8 cellular contexts compared by ENCODE assay signal in the genomic region with DNA sequence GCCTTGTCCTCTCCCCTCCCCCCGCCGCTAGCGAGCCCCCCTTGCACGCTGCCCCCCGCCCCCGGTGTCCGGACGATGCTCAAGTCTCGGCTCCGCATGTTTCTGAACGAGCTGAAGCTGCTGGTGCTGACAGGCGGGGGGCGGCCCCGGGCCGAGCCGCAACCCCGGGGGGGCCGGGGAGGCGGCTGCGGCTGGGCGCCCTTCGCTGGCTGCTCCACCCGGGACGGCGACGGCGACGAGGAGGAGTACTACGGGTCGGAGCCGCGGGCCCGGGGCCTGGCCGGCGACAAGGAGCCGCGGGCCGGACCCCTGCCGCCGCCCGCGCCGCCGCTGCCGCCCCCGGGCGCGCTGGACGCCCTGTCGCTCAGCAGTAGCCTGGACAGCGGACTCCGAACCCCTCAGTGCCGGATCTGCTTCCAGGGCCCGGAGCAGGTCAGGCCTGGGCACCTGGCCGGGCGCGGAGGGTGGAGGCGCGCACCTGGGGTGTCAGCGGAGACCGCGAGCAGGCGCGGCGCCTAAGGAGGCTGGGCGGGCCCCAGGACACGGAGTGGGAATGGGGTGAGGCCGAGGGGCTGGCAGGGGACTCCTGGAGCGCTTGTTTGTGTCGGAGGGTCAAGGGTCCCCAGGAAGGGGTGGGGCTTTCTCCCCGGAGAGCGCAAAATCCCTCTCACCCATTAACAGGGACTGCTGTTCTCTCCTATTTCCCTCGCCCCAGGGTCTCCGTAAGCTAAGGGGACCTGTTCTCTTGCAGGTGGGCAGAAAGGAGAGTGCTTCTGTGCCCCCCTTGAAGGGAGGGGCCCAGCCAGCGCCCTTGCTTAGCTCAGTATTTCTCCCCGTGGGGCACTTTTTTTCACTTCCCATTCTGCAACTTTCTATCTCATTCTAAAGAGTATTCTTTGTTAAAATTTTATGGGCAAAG. TPM values are rescaled to one million over a fixed set of nuclear protein-coding genes. Genes with fewer than 3 reads are reported as not detected.
DNase-seq lines count a peak whose midpoint lies in the region; ATAC-seq and TF ChIP-seq lines count a peak whose summit lies in the region.

No MANE protein-coding gene starts in this region.

- no peaks in the 10 kb centered on the region for H3K9me3 ChIP-seq in spleen

- no peak for TF ChIP-seq POLR2A in spleen (IDR thresholded peaks at IDR 0.05)

- WGBS in spleen, 5 donors = 0 to 3% (median 1%) methylated on average over 16 to 76 of the region's 76 CpGs

- DNase-seq in ELR (ENCODE audit: low read depth) (peak; percentile 20), NAMALWA (ENCODE audit: low spot score) (peak; percentile 57), spleen (peak; percentile 91), NCI-H2029 (lab: John Stamatoyannopoulos, UW) (no peak), omental fat pad (ENCODE audit: low spot score) (no peak)
- DNase-seq in activated naive CD4-positive, alpha-beta T cell treated with anti-CD3 and anti-CD28 coated beads, Interleukin-2, amount 50 U/mL, for 72 hours (ENCODE audit: low spot score in 2 of 2) = peak in 1 of 2 donors; percentile 46

- H3K4me3 ChIP-seq in iPS-11a (ENCODE audit: low read depth, low read length) (peak overlapping the region; percentile 36), spleen (peak overlapping the region; percentile 58 to 95 (median 70))

- H3K9me3 Mint-ChIP-seq in activated naive CD4-positive, alpha-beta T cell treated with anti-CD3 and anti-CD28 coated beads, Interleukin-2, amount 50 U/mL, for 72 hours = no peaks in the 10 kb centered on the region

- H3K4me1 ChIP-seq in spleen = peaks cover 25 to 75% (median 51%) of the 10 kb centered on the region in 6 donors

- H3K27me3 ChIP-seq in spleen (replicated peaks in 1 of 7) = peaks cover 0 to 10% (median 0%) of the 10 kb centered on the region in 7 donors

- H3K36me3 ChIP-seq in spleen = peaks cover 0 to 26% (median 20%) of the 10 kb centered on the region in 6 donors

- no peak for TF ChIP-seq CTCF in spleen (IDR thresholded peaks at IDR 0.05 in 8 of 11, conservative IDR thresholded peaks at IDR 0.05 in 3 of 11)
- no peak for TF ChIP-seq CTCF in omental fat pad (IDR thresholded peaks at IDR 0.05)

- intact Hi-C loops in spleen (cut with DNase I; ENCODE audit: low total_unique reads) = no loop called here

- H3K27ac ChIP-seq in spleen = peak overlapping the region; percentile 65 to 95 (median 83)

- ATAC-seq in activated naive CD4-positive, alpha-beta T cell treated with anti-CD3 and anti-CD28 coated beads, Interleukin-2, amount 50 U/mL, for 72 hours = no peak
- ATAC-seq in HG02884 (IDR thresholded peaks at IDR 0.05; ENCODE audit: unreplicated experiment) = no peak
- no peak for ATAC-seq in omental fat pad (ENCODE audit: low FRiP score)

- peak overlapping the region; percentile 11 to 52 for H3K27ac Mint-ChIP-seq in activated naive CD4-positive, alpha-beta T cell treated with anti-CD3 and anti-CD28 coated beads, Interleukin-2, amount 50 U/mL, for 72 hours

- H3K36me3 Mint-ChIP-seq in activated naive CD4-positive, alpha-beta T cell treated with anti-CD3 and anti-CD28 coated beads, Interleukin-2, amount 50 U/mL, for 72 hours = peaks cover 26 to 29% of the 10 kb centered on the region in 2 donors

RNA-seq across cellular contexts. Expression of a gene that starts 0.8 kb away (rescaled TPM):
- total RNA-seq in activated naive CD4-positive, alpha-beta T cell treated with anti-CD3 and anti-CD28 coated beads, Interleukin-2, amount 50 U/mL, for 72 hours = 10 to 100 TPM; 17.4 to 26.4 TPM
- total RNA-seq in spleen (10 to 100 TPM; 17.2 to 36.8 (median 23.0) TPM), omental fat pad (1 to 10 TPM; 2.4 to 8.7 (median 5.1) TPM)
- 10 to 100 TPM; 29.0 to 49.0 (median 33.0) TPM for polyA plus RNA-seq in spleen

RNA-seq across cellular contexts. Expression of a gene that starts 3.6 kb away (rescaled TPM):
- 100 to 1,000 TPM; 183 to 191 TPM for total RNA-seq in activated naive CD4-positive, alpha-beta T cell treated with anti-CD3 and anti-CD28 coated beads, Interleukin-2, amount 50 U/mL, for 72 hours
- 10 to 100 TPM; 34.3 to 77.8 (median 51.6) TPM for total RNA-seq in spleen
- 10 to 100 TPM; 36.2 to 72.0 (median 56.0) TPM for polyA plus RNA-seq in spleen
- total RNA-seq in omental fat pad = 10 to 100 TPM; 81.9 to 96.2 (median 89.0) TPM

RNA-seq across cellular contexts. Expression of a gene that starts 10.9 kb away (rescaled TPM):
- 10 to 100 TPM in 1 of 2 donors, 1 to 10 TPM in 1; 9.7 to 15.1 TPM for total RNA-seq in activated naive CD4-positive, alpha-beta T cell treated with anti-CD3 and anti-CD28 coated beads, Interleukin-2, amount 50 U/mL, for 72 hours
- total RNA-seq in spleen (10 to 100 TPM; 27.1 to 93.1 (median 33.4) TPM), omental fat pad (10 to 100 TPM; 41.8 to 70.7 (median 65.7) TPM)
- polyA plus RNA-seq in spleen = 10 to 100 TPM; 16.9 to 25.9 (median 25.3) TPM

RNA-seq across cellular contexts. Expression of a gene that starts 11.2 kb away (rescaled TPM):
- total RNA-seq in activated naive CD4-positive, alpha-beta T cell treated with anti-CD3 and anti-CD28 coated beads, Interleukin-2, amount 50 U/mL, for 72 hours = 10 to 100 TPM in 1 of 2 donors, 1 to 10 TPM in 1; 7.6 to 14.7 TPM
- total RNA-seq in spleen = 1 to 10 TPM in 2 of 7 donors, under 1 TPM in 5; 0.23 to 1.5 (median 0.47) TPM
- polyA plus RNA-seq in spleen = under 1 TPM; 0.20 to 0.48 (median 0.30) TPM
- total RNA-seq in omental fat pad = 1 to 10 TPM in 2 of 4 donors, under 1 TPM in 1, not detected in 1; 0.19 to 5.6 (median 2.8) TPM

RNA-seq across cellular contexts. Expression of a gene that starts 16.2 kb away (rescaled TPM):
- 10 to 100 TPM; 21.3 to 28.5 TPM for total RNA-seq in activated naive CD4-positive, alpha-beta T cell treated with anti-CD3 and anti-CD28 coated beads, Interleukin-2, amount 50 U/mL, for 72 hours
- total RNA-seq in spleen = 10 to 100 TPM in 3 of 7 donors, 1 to 10 TPM in 4; 4.9 to 22.0 (median 9.9) TPM
- 10 to 100 TPM; 15.8 to 20.7 (median 16.3) TPM for polyA plus RNA-seq in spleen
- 10 to 100 TPM; 11.2 to 39.3 (median 15.2) TPM for total RNA-seq in omental fat pad

Comparison
In these comparisons a context has a peak if more than half of its experiments do, and no peak if none do; other contexts are left out.
1. DNase-seq: peak in ELR (single experiment), NAMALWA (single experiment) and spleen (single experiment); none in NCI-H2029 (single experiment) and omental fat pad (single experiment).